In the genomic region with DNA sequence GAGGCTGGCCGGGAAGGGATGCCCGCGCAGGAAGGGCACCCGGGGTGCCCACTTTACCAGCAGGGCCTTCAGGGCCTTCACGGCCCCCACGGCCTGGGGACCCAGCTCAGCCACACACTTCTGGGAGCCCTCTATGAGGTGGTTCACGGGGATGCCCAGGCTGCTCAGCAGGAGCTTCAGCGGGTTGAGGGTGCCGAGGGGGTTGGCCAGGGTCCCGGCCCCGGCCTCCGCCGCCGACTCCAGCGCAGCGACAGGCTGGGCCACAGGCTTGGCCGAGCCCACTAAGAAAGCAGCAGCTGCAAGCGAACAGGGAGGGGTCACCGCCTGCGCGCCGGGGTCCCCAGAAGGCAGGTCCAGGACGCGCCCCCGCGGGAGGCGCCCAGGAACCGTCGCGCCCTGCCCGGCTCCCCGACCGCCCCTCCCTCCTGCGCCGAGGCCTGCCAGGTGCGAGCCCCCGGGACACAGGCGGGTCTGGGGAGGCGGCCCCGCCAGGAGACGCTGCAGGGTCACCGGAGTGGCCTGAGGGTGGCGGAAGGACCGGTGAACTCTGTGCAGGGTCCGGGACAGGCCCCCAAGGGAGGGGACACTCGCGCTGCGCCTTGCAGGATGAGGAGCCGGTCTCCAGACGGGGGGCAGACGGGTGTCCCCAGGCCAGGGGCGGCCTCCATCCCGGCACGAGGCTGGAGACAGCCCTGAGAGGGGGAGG, we compare ENCODE assay signal across 1 cellular context.
TF ChIP-seq lines count a peak whose summit lies in the region.

No MANE protein-coding gene starts in this region.

TF ChIP-seq in IMR-90, 13 proteins besides CTCF, POLR2A, EP300 and RAD21:
- TF ChIP-seq MAZ (IDR thresholded peaks at IDR 0.05; ENCODE audit: borderline replicate concordance, low read depth, low read length) (no peak), NFE2L2 (IDR thresholded peaks at IDR 0.05; ENCODE audit: low read depth, low read length) (no peak), FOS (IDR thresholded peaks at IDR 0.05; ENCODE audit: low read depth, low read length) (no peak), MAFK (IDR thresholded peaks at IDR 0.05; ENCODE audit: low read depth, low read length) (no peak), MXI1 (IDR thresholded peaks at IDR 0.05; ENCODE audit: borderline replicate concordance, low read depth, low read length) (no peak), CHD1 (IDR thresholded peaks at IDR 0.05; ENCODE audit: low read depth, low read length) (no peak), CEBPB (IDR thresholded peaks at IDR 0.05; ENCODE audit: low read depth, low read length) (no peak), RFX5 (IDR thresholded peaks at IDR 0.05; ENCODE audit: low read depth, low read length) (no peak), RCOR1 (IDR thresholded peaks at IDR 0.05; ENCODE audit: insufficient replicate concordance, low read length) (no peak), BHLHE40 (IDR thresholded peaks at IDR 0.05; ENCODE audit: low read depth, low read length) (no peak), SMC3 (IDR thresholded peaks at IDR 0.05; ENCODE audit: low read depth, low read length) (no peak)
- TF ChIP-seq, protein P1, sequence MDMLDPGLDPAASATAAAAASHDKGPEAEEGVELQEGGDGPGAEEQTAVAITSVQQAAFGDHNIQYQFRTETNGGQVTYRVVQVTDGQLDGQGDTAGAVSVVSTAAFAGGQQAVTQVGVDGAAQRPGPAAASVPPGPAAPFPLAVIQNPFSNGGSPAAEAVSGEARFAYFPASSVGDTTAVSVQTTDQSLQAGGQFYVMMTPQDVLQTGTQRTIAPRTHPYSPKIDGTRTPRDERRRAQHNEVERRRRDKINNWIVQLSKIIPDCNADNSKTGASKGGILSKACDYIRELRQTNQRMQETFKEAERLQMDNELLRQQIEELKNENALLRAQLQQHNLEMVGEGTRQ (IDR thresholded peaks at IDR 0.05; ENCODE audit: low read depth, low read length) = no peak
- TF ChIP-seq, protein P2, sequence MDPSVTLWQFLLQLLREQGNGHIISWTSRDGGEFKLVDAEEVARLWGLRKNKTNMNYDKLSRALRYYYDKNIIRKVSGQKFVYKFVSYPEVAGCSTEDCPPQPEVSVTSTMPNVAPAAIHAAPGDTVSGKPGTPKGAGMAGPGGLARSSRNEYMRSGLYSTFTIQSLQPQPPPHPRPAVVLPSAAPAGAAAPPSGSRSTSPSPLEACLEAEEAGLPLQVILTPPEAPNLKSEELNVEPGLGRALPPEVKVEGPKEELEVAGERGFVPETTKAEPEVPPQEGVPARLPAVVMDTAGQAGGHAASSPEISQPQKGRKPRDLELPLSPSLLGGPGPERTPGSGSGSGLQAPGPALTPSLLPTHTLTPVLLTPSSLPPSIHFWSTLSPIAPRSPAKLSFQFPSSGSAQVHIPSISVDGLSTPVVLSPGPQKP (IDR thresholded peaks at IDR 0.05; ENCODE audit: borderline replicate concordance, low read depth, low read length) = no peak
